ENCODE assay signal across 36 cellular contexts in genomic region chr2:101578671-101579070, GRCh38.
"Had no signal": no experiment of that assay in that cellular context is flagged by ENCODE, and none has a peak within 500 bp of the region (broad histone marks: within the 10 kb centered on the region; RNA-seq: fewer than 3 reads in every experiment).

No MANE protein-coding gene starts in this region.

- H3K4me3 ChIP-seq: adrenal gland, body of pancreas, breast epithelium had no signal

- H3K27me3 Mint-ChIP-seq: activated CD4-positive, alpha-beta memory T cell treated with anti-CD3 and anti-CD28 coated beads for 36 hours; activated CD8-positive, alpha-beta T cell treated with anti-CD3 and anti-CD28 coated beads for 36 hours; activated naive CD8-positive, alpha-beta T cell treated with anti-CD3 and anti-CD28 coated beads for 36 hours; activated T-helper 17 cell treated with anti-CD3 and anti-CD28 coated beads, Interleukin-2, amount 50 U/mL, for 72 hours had no signal

- H3K27ac Mint-ChIP-seq: activated B cell treated with CpG ODN at 0.5 μM for 24 hours; activated CD4-positive, alpha-beta memory T cell treated with anti-CD3 and anti-CD28 coated beads for 36 hours; activated CD4-positive, alpha-beta T cell treated with anti-CD3 and anti-CD28 coated beads, Interleukin-2, amount 10 ng/mL, durations not matched to agents 24 days and 14 days; activated CD8-positive, alpha-beta T cell treated with anti-CD3 and anti-CD28 coated beads for 36 hours; activated naive CD4-positive, alpha-beta T cell treated with anti-CD3 and anti-CD28 coated beads for 36 hours; activated naive CD8-positive, alpha-beta T cell treated with anti-CD3 and anti-CD28 coated beads for 36 hours; activated T-cell treated with anti-CD3 and anti-CD28 coated beads, Interleukin-2, amount 50 U/mL, for 72 hours; activated T-helper 17 cell treated with anti-CD3 and anti-CD28 coated beads, Interleukin-2, amount 50 U/mL, for 72 hours; T-helper 1 cell treated with Interleukin-12 subunit alpha and Interleukin-12 subunit beta and Interleukin-4 antibody, amounts not matched to agents 30 μg/mL and 1 μg/mL, for 36 hours; T-helper 2 cell treated with Interferon-gamma antibody and Interleukin-4, amounts not matched to agents 5 μg/mL and 100 μg/mL, for 36 hours had no signal

- H3K4me1 Mint-ChIP-seq: activated B cell treated with CpG ODN at 0.5 μM for 24 hours had no signal

- H3K27me3 ChIP-seq: adrenal gland, body of pancreas, brain microvascular endothelial cell, breast epithelium had no signal

- FAIRE-seq: astrocyte, TTC549 had no signal

- H3K9me3 Mint-ChIP-seq: activated CD8-positive, alpha-beta T cell treated with anti-CD3 and anti-CD28 coated beads for 36 hours; activated naive CD4-positive, alpha-beta T cell treated with anti-CD3 and anti-CD28 coated beads for 36 hours had no signal

- DNase-seq: activated B cell treated with CpG ODN at 0.5 μM for 24 hours; activated CD4-positive, alpha-beta memory T cell treated with anti-CD3 and anti-CD28 coated beads for 36 hours; activated CD4-positive, alpha-beta T cell treated with anti-CD3 and anti-CD28 coated beads for 4 hours; activated CD4-positive, alpha-beta T cell treated with anti-CD3 and anti-CD28 coated beads, Interleukin-2, amount 10 ng/mL, durations not matched to agents 24 days and 14 days; activated CD4-positive, alpha-beta T cell treated with anti-CD3 and anti-CD28 coated beads, Interleukin-2, amount 50 U/mL, for 1 hour; activated CD4-positive, alpha-beta T cell treated with anti-CD3 and anti-CD28 coated beads, Interleukin-2, amount 50 U/mL, for 4 hours; activated CD4-positive, CD25-positive, alpha-beta regulatory T cell treated with anti-CD3 and anti-CD28 coated beads, Interleukin-2, amount 50 U/mL, for 72 hours; activated CD8-positive, alpha-beta memory T cell treated with anti-CD3 and anti-CD28 coated beads, Interleukin-2, amount 50 U/mL, for 4 hours; activated CD8-positive, alpha-beta T cell treated with anti-CD3 and anti-CD28 coated beads for 36 hours; activated effector memory CD4-positive, alpha-beta T cell treated with anti-CD3 and anti-CD28 coated beads, Interleukin-2, amount 50 U/mL, for 16 hours; activated gamma-delta T cell treated with Interleukin-2 at 50 U/mL for 16 hours; activated naive CD4-positive, alpha-beta T cell; activated naive CD4-positive, alpha-beta T cell treated with anti-CD3 and anti-CD28 coated beads for 36 hours; activated naive CD8-positive, alpha-beta T cell treated with anti-CD3 and anti-CD28 coated beads for 36 hours; activated T-cell treated with anti-CD3 and anti-CD28 coated beads for 4 hours; activated T-cell treated with anti-CD3 and anti-CD28 coated beads, Interleukin-2, amount 50 U/mL, for 1 hour; activated T-cell treated with anti-CD3 and anti-CD28 coated beads, Interleukin-2, amount 50 U/mL, for 4 hours; activated T-cell treated with anti-CD3 and anti-CD28 coated beads, Interleukin-2, amount 50 U/mL, for 72 hours; adrenal gland; amniotic stem cell; aorta; body of pancreas; brain microvascular endothelial cell; central memory CD4-positive, alpha-beta T cell; T-helper 1 cell; T-helper 2 cell; T-helper 9 cell had no signal

- H3K9me3 ChIP-seq: adrenal gland, body of pancreas, breast epithelium had no signal

- ATAC-seq: activated CD8-positive, alpha-beta T cell treated with anti-CD3 and anti-CD28 coated beads for 36 hours; activated naive CD4-positive, alpha-beta T cell treated with anti-CD3 and anti-CD28 coated beads, Interleukin-2, amount 50 U/mL, for 72 hours; activated T-cell treated with anti-CD3 and anti-CD28 coated beads, Interleukin-2, amount 50 U/mL, for 4 hours; activated T-cell treated with anti-CD3 and anti-CD28 coated beads, Interleukin-2, amount 50 U/mL, for 72 hours; activated T-helper 17 cell treated with anti-CD3 and anti-CD28 coated beads, Interleukin-2, amount 50 U/mL, for 72 hours; body of pancreas had no signal

- H3K36me3 ChIP-seq: adrenal gland, brain microvascular endothelial cell, breast epithelium had no signal

- H3K27ac ChIP-seq: adrenal gland, body of pancreas, brain microvascular endothelial cell, breast epithelium, VCaP had no signal

- H3K4me1 ChIP-seq: adrenal gland, body of pancreas, breast epithelium had no signal

- H3K4me3 Mint-ChIP-seq: activated B cell treated with CpG ODN at 0.5 μM for 24 hours; activated CD4-positive, alpha-beta memory T cell treated with anti-CD3 and anti-CD28 coated beads for 36 hours; activated CD4-positive, alpha-beta T cell treated with anti-CD3 and anti-CD28 coated beads, Interleukin-2, amount 10 ng/mL, durations not matched to agents 24 days and 14 days; activated CD8-positive, alpha-beta T cell treated with anti-CD3 and anti-CD28 coated beads for 36 hours; activated naive CD4-positive, alpha-beta T cell treated with anti-CD3 and anti-CD28 coated beads for 36 hours; activated naive CD8-positive, alpha-beta T cell treated with anti-CD3 and anti-CD28 coated beads for 36 hours; activated T-cell treated with anti-CD3 and anti-CD28 coated beads, Interleukin-2, amount 50 U/mL, for 4 hours; activated T-cell treated with anti-CD3 and anti-CD28 coated beads, Interleukin-2, amount 50 U/mL, for 72 hours; activated T-helper 1 cell treated with anti-CD3 and anti-CD28 coated beads, Interleukin-12 subunit alpha, Interleukin-12 subunit beta, Interleukin-2, Interleukin-4 antibody, amounts not matched to agents 30 ng/mL and 10 ng/mL and 1 ng/mL, durations not matched to agents 14 hours and 24 hours and 36 hours; activated T-helper 17 cell treated with anti-CD3 and anti-CD28 coated beads, Interleukin-2, amount 50 U/mL, for 72 hours; T-helper 1 cell treated with Interleukin-12 subunit alpha and Interleukin-12 subunit beta and Interleukin-4 antibody, amounts not matched to agents 30 μg/mL and 1 μg/mL, for 36 hours; T-helper 2 cell treated with Interferon-gamma antibody and Interleukin-4, amounts not matched to agents 5 μg/mL and 100 μg/mL, for 36 hours had no signal

- H3K36me3 Mint-ChIP-seq: activated CD4-positive, alpha-beta memory T cell treated with anti-CD3 and anti-CD28 coated beads for 36 hours; activated naive CD8-positive, alpha-beta T cell treated with anti-CD3 and anti-CD28 coated beads for 36 hours had no signal
